ENCODE assay signal across 8 cellular contexts in genomic region chr3:122942937-122943827, GRCh38.
A peak's percentile ranks its signal among the peaks of the same experiment; 100 is the strongest.
DNase-seq lines count a peak whose midpoint lies in the region; FAIRE-seq and TF ChIP-seq lines count a peak whose summit lies in the region.
"Had no signal": no experiment of that assay in that cellular context is flagged by ENCODE, and none has a peak within 500 bp of the region (broad histone marks: within the 10 kb centered on the region; RNA-seq: fewer than 3 reads in every experiment).

No MANE protein-coding gene starts in this region.

- H3K9me3 Mint-ChIP-seq in CD4-positive, alpha-beta memory T cell: no peaks in the 10 kb centered on the region
- H3K9me3 Mint-ChIP-seq: stimulated activated naive CD8-positive, alpha-beta T cell treated with anti-CD3 and anti-CD28 coated beads, Interleukin-15, Interleukin-2, amounts not matched to agents 100 ng/mL and 50 ng/mL, for 24 hours had no signal

- H3K4me1 ChIP-seq in kidney (ENCODE audit: control insufficient read depth in 1 of 2, insufficient read depth in 1 of 2, low read depth in 1 of 2, low read length in 2 of 2): peaks cover 0 to 4% of the 10 kb centered on the region in 2 donors
- peaks cover 6% of the 10 kb centered on the region for H3K4me1 ChIP-seq in CD4-positive, alpha-beta memory T cell (ENCODE audit: insufficient read depth, low read length)

- H3K27ac ChIP-seq in kidney (ENCODE audit: low read depth in 2 of 2, low read length in 2 of 2): no peak overlapping the region
- no peak overlapping the region for H3K27ac ChIP-seq in CD4-positive, alpha-beta memory T cell (ENCODE audit: low read depth, low read length)

- FAIRE-seq in bronchial epithelial cell (lab: Jason Lieb, UNC) (no peak), kidney (lab: Jason Lieb, UNC) (no peak)

- peaks cover 0 to 11% (median 0%) of the 10 kb centered on the region in 4 donors for H3K4me1 Mint-ChIP-seq in CD4-positive, alpha-beta memory T cell

- peaks cover 2% of the 10 kb centered on the region in 2 donors for H3K27me3 Mint-ChIP-seq in CD4-positive, alpha-beta memory T cell

- H3K27me3 ChIP-seq in bronchial epithelial cell (ENCODE audit: control insufficient read depth, insufficient read depth, low read length): no peaks in the 10 kb centered on the region
- H3K27me3 ChIP-seq in CD4-positive, alpha-beta memory T cell (ENCODE audit: insufficient read depth, low read length): no peaks in the 10 kb centered on the region

- H3K36me3 Mint-ChIP-seq in CD4-positive, alpha-beta memory T cell: no peaks in the 10 kb centered on the region

- peak; percentile 75 for DNase-seq in ELR (ENCODE audit: low read depth)
- peak; percentile 17 for DNase-seq in HS-27A (ENCODE audit: low read depth)
- DNase-seq in RPMI7951 (ENCODE audit: low read depth): peak; percentile 59
- peak; percentile 34 for DNase-seq in bronchial epithelial cell (ENCODE audit: low read depth)
- DNase-seq in kidney: peak; percentile 86
- peak; percentile 36 to 67 for DNase-seq in stimulated activated CD4-positive, alpha-beta T cell treated with anti-CD3 and anti-CD28 coated beads, Interleukin-2, amount 100 ng/mL, for 24 hours
- DNase-seq in CD4-positive, alpha-beta memory T cell: no peak

- H3K36me3 ChIP-seq in bronchial epithelial cell (ENCODE audit: control insufficient read depth, insufficient read depth, low read length) (no peaks in the 10 kb centered on the region), kidney (ENCODE audit: control insufficient read depth in 1 of 2, insufficient read depth in 2 of 2, low read length in 2 of 2) (no peaks in the 10 kb centered on the region)
- no peaks in the 10 kb centered on the region for H3K36me3 ChIP-seq in CD4-positive, alpha-beta memory T cell (ENCODE audit: insufficient read depth, low read length)

- H3K9me3 ChIP-seq in kidney (ENCODE audit: control insufficient read depth in 1 of 2, low read length in 2 of 2): no peaks in the 10 kb centered on the region
- H3K9me3 ChIP-seq in CD4-positive, alpha-beta memory T cell (ENCODE audit: control insufficient read depth in 1 of 2, low read length in 2 of 2): no peaks in the 10 kb centered on the region

- H3K27ac Mint-ChIP-seq in CD4-positive, alpha-beta memory T cell: peak overlapping the region in 1 of 7 donors; percentile 9
- H3K27ac Mint-ChIP-seq: stimulated activated naive CD8-positive, alpha-beta T cell treated with anti-CD3 and anti-CD28 coated beads, Interleukin-15, Interleukin-2, amounts not matched to agents 100 ng/mL and 50 ng/mL, for 24 hours had no signal

- POLR2A ChIA-PET in CD4-positive, alpha-beta memory T cell (lab: Charles Lee; ENCODE audit: partially characterized antibody): no interaction called here

- intact Hi-C loops in kidney (cut with DNase I): loop anchor here (5.0 kb wide), 1 partner anchor 84 kb away; the partner anchor contains the start of gene SEMA5B
- intact Hi-C loops in CD4-positive, alpha-beta memory T cell (cut with micrococcal nuclease): no loop called here

- TF ChIP-seq CTCF in bronchial epithelial cell (IDR thresholded peaks at IDR 0.05; ENCODE audit: insufficient read depth, low read length, severe bottlenecking) (peak; percentile 87), kidney (IDR thresholded peaks at IDR 0.05; ENCODE audit: borderline replicate concordance, extremely low read depth, insufficient read depth) (peak; percentile 87)

- no peak overlapping the region for H3K4me3 Mint-ChIP-seq in CD4-positive, alpha-beta memory T cell
- H3K4me3 Mint-ChIP-seq: stimulated activated naive CD8-positive, alpha-beta T cell treated with anti-CD3 and anti-CD28 coated beads, Interleukin-15, Interleukin-2, amounts not matched to agents 100 ng/mL and 50 ng/mL, for 24 hours had no signal

- H3K4me3 ChIP-seq in bronchial epithelial cell (ENCODE audit: low read depth, low read length) (no peak overlapping the region), kidney (ENCODE audit: low read length in 2 of 2) (no peak overlapping the region)
- H3K4me3 ChIP-seq in CD4-positive, alpha-beta memory T cell (ENCODE audit: low read length in 2 of 2): no peak overlapping the region

- no peak overlapping the region for H3K9ac ChIP-seq in kidney (ENCODE audit: low read length in 2 of 2)

- CTCF ChIA-PET in CD4-positive, alpha-beta memory T cell (lab: Charles Lee; ENCODE audit: partially characterized antibody): interaction anchor here (0.7 to 2.1 kb wide), 8 partner anchors 10 to 316 kb away, joined by 3 to 6 read pairs (median 4); partner anchors contain the start of genes HSPBAP1 and SEMA5B

Comparison
In these comparisons a context has a peak if more than half of its experiments do, and no peak if none do; other contexts are left out.
1. DNase-seq: peak in ELR (single experiment), HS-27A (single experiment), RPMI7951 (single experiment), bronchial epithelial cell (single experiment), kidney (single experiment) and stimulated activated CD4-positive, alpha-beta T cell treated with anti-CD3 and anti-CD28 coated beads, Interleukin-2, amount 100 ng/mL, for 24 hours (2 of 2); none in CD4-positive, alpha-beta memory T cell (0 of 5).